Comparison of ENCODE assay signal across 12 cellular contexts in the genomic region with DNA sequence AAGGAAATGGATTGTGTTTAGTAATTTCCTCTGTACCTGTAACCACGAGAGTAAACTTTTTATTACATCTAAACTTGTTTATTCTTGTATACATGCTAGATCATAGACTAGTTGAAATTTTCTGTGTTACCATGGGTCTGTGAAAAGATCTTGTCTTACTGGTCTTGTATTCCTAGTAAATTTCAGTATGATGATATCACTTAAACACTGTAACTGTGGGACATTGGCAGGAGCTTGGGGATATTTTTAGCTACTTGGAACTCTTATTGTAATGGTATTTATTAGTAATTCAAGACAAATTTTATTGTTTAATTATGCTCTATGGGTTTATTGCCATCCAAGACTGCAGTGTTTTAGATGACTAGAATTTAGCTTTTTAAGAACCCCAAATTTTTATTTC. TPM values are rescaled to one million over a fixed set of nuclear protein-coding genes. Genes with fewer than 3 reads are reported as not detected.
DNase-seq lines count a peak whose midpoint lies in the region; TF ChIP-seq lines count a peak whose summit lies in the region.
"Had no signal": no experiment of that assay in that cellular context is flagged by ENCODE, and none has a peak within 500 bp of the region (broad histone marks: within the 10 kb centered on the region; RNA-seq: fewer than 3 reads in every experiment).

No MANE protein-coding gene starts in this region.

- no peak for TF ChIP-seq EP300 in transverse colon (IDR thresholded peaks at IDR 0.05; ENCODE audit: low read depth)

- H3K4me3 ChIP-seq in brain microvascular endothelial cell (ENCODE audit: low read depth, low read length) (no peak overlapping the region), transverse colon (no peak overlapping the region)

- in situ Hi-C loops in brain microvascular endothelial cell (cut with HindIII; ENCODE audit: low pct_ligation_motif_present, low sequenced_read_pairs) = no loop called here
- in situ Hi-C loops in transverse colon (cut with MboI; ENCODE audit: low pct_ligation_motif_present in 1 of 4, low pct_unique_long_range_greater_than_20kb in 1 of 4, low sequenced_read_pairs in 3 of 4) = no loop called here
- in situ Hi-C loops in GM13976 (cut with MboI; ENCODE audit: low sequenced_read_pairs, unreplicated experiment) = no loop called here

- DNase-seq in NCI-H446 treated with DMSO at 0.1 percent for 48 hours (lab: John Stamatoyannopoulos, UW) (peak; percentile 8), NCI-H446 (lab: John Stamatoyannopoulos, UW) (no peak), brain microvascular endothelial cell (peak; percentile 42), hepatic stellate cell (ENCODE audit: low spot score) (peak; percentile 55), transverse colon (no peak), GM13976 (ENCODE audit: low spot score) (no peak)
- no peak for DNase-seq in activated CD4-positive, alpha-beta T cell treated with anti-CD3 and anti-CD28 coated beads for 4 hours
- DNase-seq in activated effector memory CD4-positive, alpha-beta T cell treated with Interleukin-2 at 50 U/mL for 16 hours = no peak
- DNase-seq: activated CD4-positive, CD25-positive, alpha-beta regulatory T cell treated with anti-CD3 and anti-CD28 coated beads, Interleukin-2, amount 50 U/mL, for 72 hours; naive thymus-derived CD8-positive, alpha-beta T cell; NCI-H1092 treated with DMSO at 0.1 percent for 48 hours; stimulated activated CD4-positive, alpha-beta T cell treated with anti-CD3 and anti-CD28 coated beads, Interleukin-15, amount 100 ng/mL, for 24 hours had no signal

- H3K27me3 ChIP-seq in brain microvascular endothelial cell (replicated peaks) (no peaks in the 10 kb centered on the region), transverse colon (no peaks in the 10 kb centered on the region)

- H3K4me1 ChIP-seq in transverse colon = peaks cover 10 to 61% (median 32%) of the 10 kb centered on the region in 4 donors

- no peaks in the 10 kb centered on the region for H3K9me3 ChIP-seq in transverse colon

- H3K27ac ChIP-seq in brain microvascular endothelial cell (no peak overlapping the region), transverse colon (peak overlapping the region; percentile 19 to 58 (median 30))

- intact Hi-C loops in transverse colon (cut with DNase I; ENCODE audit: low total_unique reads) = no loop called here

- WGBS in transverse colon (ENCODE audit: low coverage in 1 of 2), 2 donors = 10 to 13% methylated on average over 1 of the region's 1 CpG

- TF ChIP-seq POLR2A in transverse colon (IDR thresholded peaks at IDR 0.05) = no peak

- H3K36me3 ChIP-seq in brain microvascular endothelial cell (replicated peaks) (no peaks in the 10 kb centered on the region), transverse colon (no peaks in the 10 kb centered on the region)

- TF ChIP-seq CTCF in brain microvascular endothelial cell (IDR thresholded peaks at IDR 0.05; ENCODE audit: low read depth, low read length, missing control alignments) (no peak), transverse colon (IDR thresholded peaks at IDR 0.05) (no peak), GM13976 (IDR thresholded peaks at IDR 0.05; ENCODE audit: borderline replicate concordance, control extremely low read depth, extremely low read depth, insufficient read depth, missing control alignments) (no peak)

RNA-seq across cellular contexts. Expression of gene TULP4, which starts 25.9 kb away (rescaled TPM):
- total RNA-seq in transverse colon = 100 to 1,000 TPM in 2 of 4 donors, 10 to 100 TPM in 2; 53.9 to 138 (median 95.1) TPM

Comparison
In these comparisons a context has a peak if more than half of its experiments do, and no peak if none do; other contexts are left out.
1. DNase-seq: peak in NCI-H446 treated with DMSO at 0.1 percent for 48 hours (single experiment), brain microvascular endothelial cell (single experiment) and hepatic stellate cell (single experiment); none in NCI-H446 (0 of 2), transverse colon (single experiment), GM13976 (single experiment), activated CD4-positive, alpha-beta T cell treated with anti-CD3 and anti-CD28 coated beads for 4 hours (0 of 2) and activated effector memory CD4-positive, alpha-beta T cell treated with Interleukin-2 at 50 U/mL for 16 hours (single experiment).